In the genomic region with DNA sequence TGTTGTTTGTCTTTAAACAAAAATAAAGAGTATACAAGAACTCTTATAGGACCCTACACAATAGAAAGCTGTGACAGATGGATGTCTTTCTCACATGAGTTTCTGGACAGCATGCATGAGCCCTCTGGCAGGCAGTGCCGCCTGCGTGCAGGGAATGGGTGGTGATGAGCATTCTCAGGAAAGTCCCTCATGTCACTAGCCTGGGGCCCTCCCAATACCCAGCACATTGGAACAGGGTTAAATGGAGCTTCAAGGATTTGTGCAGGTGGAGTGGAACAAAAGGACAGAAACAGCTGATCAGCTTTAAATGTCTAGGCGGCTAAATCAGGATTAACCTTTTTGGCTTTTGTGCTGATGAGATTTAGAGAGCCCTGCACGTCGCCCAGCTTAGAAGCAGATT, we compare ENCODE assay signal across 21 cellular contexts.
DNase-seq lines count a peak whose midpoint lies in the region; TF ChIP-seq lines count a peak whose summit lies in the region.
"Had no signal": no experiment of that assay in that cellular context is flagged by ENCODE, and none has a peak within 500 bp of the region (broad histone marks: within the 10 kb centered on the region; RNA-seq: fewer than 3 reads in every experiment).

No MANE protein-coding gene starts in this region.

- H3K4me1 ChIP-seq in esophagus squamous epithelium, result peaks cover 0 to 18% (median 0%) of the 10 kb centered on the region in 3 donors
- peaks cover 0 to 5% (median 0%) of the 10 kb centered on the region in 4 donors for H3K4me1 ChIP-seq in tibial nerve
- H3K4me1 ChIP-seq: left ventricle myocardium inferior had no signal

- 31 to 48% methylated on average over 5 of the region's 5 CpGs for WGBS in esophagus squamous epithelium, 2 donors
- WGBS in tibial nerve, 2 donors, result 91 to 92% methylated on average over 5 of the region's 5 CpGs

- H3K36me3 ChIP-seq in esophagus squamous epithelium, result no peaks in the 10 kb centered on the region
- no peaks in the 10 kb centered on the region for H3K36me3 ChIP-seq in tibial nerve
- H3K36me3 ChIP-seq: left ventricle myocardium inferior, thoracic aorta had no signal

- no peak overlapping the region for H3K4me3 ChIP-seq in esophagus squamous epithelium
- no peak overlapping the region for H3K4me3 ChIP-seq in tibial nerve
- H3K4me3 ChIP-seq: left ventricle myocardium inferior, thoracic aorta had no signal

- DNase-seq in DMS79 (lab: John Stamatoyannopoulos, UW) (peak; percentile 59), NCI-H1694 (lab: John Stamatoyannopoulos, UW) (peak; percentile 51), RPMI7951 (ENCODE audit: low read depth) (peak; percentile 39), medulla oblongata (ENCODE audit: extremely low spot score) (peak; percentile 26), hippocampal formation (lab: John Stamatoyannopoulos, UW) (no peak), esophagus squamous epithelium (lab: John Stamatoyannopoulos, UW) (no peak), tibial nerve (ENCODE audit: low spot score in 2 of 2) (no peak)
- DNase-seq: activated CD4-positive, CD25-positive, alpha-beta regulatory T cell treated with anti-CD3 and anti-CD28 coated beads, Interleukin-2, amount 50 U/mL, for 72 hours; activated CD8-positive, alpha-beta memory T cell treated with anti-CD3 and anti-CD28 coated beads for 24 hours; activated naive CD4-positive, alpha-beta T cell treated with anti-CD3 and anti-CD28 coated beads, Interleukin-2, amount 50 U/mL, for 16 hours; activated T-cell treated with anti-CD3 and anti-CD28 coated beads, Interleukin-2, amount 50 U/mL, for 48 hours; aorta; CD8-positive, alpha-beta memory T cell; effector CD8-positive, alpha-beta T cell; EL; left ventricle myocardium inferior; NCI-H146; NCI-H774; occipital lobe; T1000 had no signal

- H3K27ac ChIP-seq in esophagus squamous epithelium, result peak overlapping the region in 1 of 4 donors; percentile 37
- no peak overlapping the region for H3K27ac ChIP-seq in tibial nerve
- H3K27ac ChIP-seq: left ventricle myocardium inferior, thoracic aorta had no signal

- TF ChIP-seq EP300 in tibial nerve (IDR thresholded peaks at IDR 0.05), result no peak

- H3K27me3 ChIP-seq in esophagus squamous epithelium (no peaks in the 10 kb centered on the region), tibial nerve (no peaks in the 10 kb centered on the region)

- intact Hi-C loops in esophagus squamous epithelium (cut with DNase I), result no loop called here

- H3K9me3 ChIP-seq in esophagus squamous epithelium, result no peaks in the 10 kb centered on the region
- no peaks in the 10 kb centered on the region for H3K9me3 ChIP-seq in tibial nerve
- H3K9me3 ChIP-seq: left ventricle myocardium inferior, thoracic aorta had no signal

- TF ChIP-seq CTCF in esophagus squamous epithelium (IDR thresholded peaks at IDR 0.05) (no peak), tibial nerve (IDR thresholded peaks at IDR 0.05) (no peak)

- TF ChIP-seq POLR2A in esophagus squamous epithelium (IDR thresholded peaks at IDR 0.05) (no peak), tibial nerve (IDR thresholded peaks at IDR 0.05) (no peak)

Comparison
In these comparisons a context has a peak if more than half of its experiments do, and no peak if none do; other contexts are left out.
1. DNase-seq: peak in DMS79 (single experiment), NCI-H1694 (single experiment), RPMI7951 (single experiment) and medulla oblongata (single experiment); none in hippocampal formation (0 of 2), esophagus squamous epithelium (single experiment) and tibial nerve (0 of 2).